7 cellular contexts compared by ENCODE assay signal in genomic region chr2:232633413-232634318, GRCh38. TPM values are rescaled to one million over a fixed set of nuclear protein-coding genes. Genes with fewer than 3 reads are reported as not detected.
A peak's percentile ranks its signal among the peaks of the same experiment; 100 is the strongest.
DNase-seq lines count a peak whose midpoint lies in the region; ATAC-seq and TF ChIP-seq lines count a peak whose summit lies in the region.

TSS of gene EFHD1 (plus strand) at chr2:232633604. CDS start at chr2:232633705, 101 bp downstream.

- H3K27ac ChIP-seq in GM23248 = no peak within 1 kb of the TSS

- TF ChIP-seq CTCF in fibroblast of mammary gland (conservative IDR thresholded peaks at IDR 0.05; ENCODE audit: control insufficient read depth, insufficient read depth, low read depth, low read length) = no peak

- no peaks in the 10 kb centered on the region for H3K9me2 ChIP-seq in GM23248 (ENCODE audit: insufficient read depth)

- peaks cover 29% of the 10 kb centered on the region for H3K27me3 Mint-ChIP-seq in activated T-helper 17 cell treated with anti-CD3 and anti-CD28 coated beads, Interleukin-2, amount 50 U/mL, for 72 hours

- H3K9ac ChIP-seq in GM23248 = no peak within 1 kb of the TSS

- no peaks in the 10 kb centered on the region for H3K36me3 Mint-ChIP-seq in activated T-helper 17 cell treated with anti-CD3 and anti-CD28 coated beads, Interleukin-2, amount 50 U/mL, for 72 hours (ENCODE audit: low read depth)
- H3K36me3 Mint-ChIP-seq in stimulated activated effector memory CD8-positive, alpha-beta T cell treated with anti-CD3 and anti-CD28 coated beads, Interleukin-12 subunit alpha, Interleukin-12 subunit beta, amount 100 ng/mL, for 72 hours = no peaks in the 10 kb centered on the region

- H3K4me1 Mint-ChIP-seq in activated T-helper 17 cell treated with anti-CD3 and anti-CD28 coated beads, Interleukin-2, amount 50 U/mL, for 72 hours = peaks cover 6% of the 10 kb centered on the region
- H3K4me1 Mint-ChIP-seq in stimulated activated effector memory CD8-positive, alpha-beta T cell treated with anti-CD3 and anti-CD28 coated beads, Interleukin-12 subunit alpha, Interleukin-12 subunit beta, amount 100 ng/mL, for 72 hours = peaks cover 6% of the 10 kb centered on the region

- no peaks in the 10 kb centered on the region for H3K79me2 ChIP-seq in GM23248 (ENCODE audit: insufficient read depth)

- DNase-seq in GM23248 (peak; percentile 50), NCI-H82 (lab: John Stamatoyannopoulos, UW) (peak; percentile 89), fibroblast of mammary gland (ENCODE audit: low read depth) (peak; percentile 17), myocyte (ENCODE audit: low read depth) (peak; percentile 43)
- peak; percentile 18 to 71 for DNase-seq in stimulated activated effector memory CD8-positive, alpha-beta T cell treated with anti-CD3 and anti-CD28 coated beads, Interleukin-12 subunit alpha, Interleukin-12 subunit beta, amount 100 ng/mL, for 72 hours (ENCODE audit: low spot score in 2 of 2)

- H2AFZ ChIP-seq in GM23248 = peak within 1 kb of the TSS; percentile 67

- 5% methylated on average over 58 to 72 of the region's 101 CpGs for WGBS in GM23248 (ENCODE audit: low coverage in 1 of 2, low lambda C conversion rate in 2 of 2, missing lambda C conversion rate in 2 of 2), 2 experiments

- ATAC-seq in activated T-helper 17 cell treated with anti-CD3 and anti-CD28 coated beads, Interleukin-2, amount 50 U/mL, for 72 hours (replicated peaks) = peak; percentile 78
- ATAC-seq in stimulated activated effector memory CD8-positive, alpha-beta T cell treated with anti-CD3 and anti-CD28 coated beads, Interleukin-12 subunit alpha, Interleukin-12 subunit beta, amount 100 ng/mL, for 72 hours = peak; percentile 89
- no peak for ATAC-seq in GM18868 (IDR thresholded peaks at IDR 0.05; ENCODE audit: unreplicated experiment)

- H3K4me3 Mint-ChIP-seq in activated T-helper 17 cell treated with anti-CD3 and anti-CD28 coated beads, Interleukin-2, amount 50 U/mL, for 72 hours = peak within 1 kb of the TSS; percentile 43
- peak within 1 kb of the TSS; percentile 41 for H3K4me3 Mint-ChIP-seq in stimulated activated effector memory CD8-positive, alpha-beta T cell treated with anti-CD3 and anti-CD28 coated beads, Interleukin-12 subunit alpha, Interleukin-12 subunit beta, amount 100 ng/mL, for 72 hours

- H3F3A ChIP-seq in GM23248 (ENCODE audit: insufficient read depth) = no peaks in the 10 kb centered on the region

- no peaks in the 10 kb centered on the region for H3K9me3 Mint-ChIP-seq in activated T-helper 17 cell treated with anti-CD3 and anti-CD28 coated beads, Interleukin-2, amount 50 U/mL, for 72 hours
- no peaks in the 10 kb centered on the region for H3K9me3 Mint-ChIP-seq in stimulated activated effector memory CD8-positive, alpha-beta T cell treated with anti-CD3 and anti-CD28 coated beads, Interleukin-12 subunit alpha, Interleukin-12 subunit beta, amount 100 ng/mL, for 72 hours

- no peaks in the 10 kb centered on the region for H3K4me1 ChIP-seq in GM23248 (ENCODE audit: insufficient read depth)

- H4K20me1 ChIP-seq in GM23248 (ENCODE audit: insufficient read depth) = no peaks in the 10 kb centered on the region

- in situ Hi-C loops in GM23248 (cut with MboI) = no loop called here

- no peaks in the 10 kb centered on the region for H3K9me3 ChIP-seq in GM23248 (ENCODE audit: low read depth)

- H3K4me2 ChIP-seq in GM23248 (ENCODE audit: unreplicated experiment) = peak within 1 kb of the TSS; percentile 64

- H3K36me3 ChIP-seq in GM23248 (ENCODE audit: low read depth) = no peaks in the 10 kb centered on the region

- H3K27ac Mint-ChIP-seq in activated T-helper 17 cell treated with anti-CD3 and anti-CD28 coated beads, Interleukin-2, amount 50 U/mL, for 72 hours = no peak within 1 kb of the TSS
- H3K27ac Mint-ChIP-seq in stimulated activated effector memory CD8-positive, alpha-beta T cell treated with anti-CD3 and anti-CD28 coated beads, Interleukin-12 subunit alpha, Interleukin-12 subunit beta, amount 100 ng/mL, for 72 hours = no peak within 1 kb of the TSS

- H3K27me3 ChIP-seq in GM23248 (replicated peaks; ENCODE audit: insufficient read depth) = peaks cover 69% of the 10 kb centered on the region

- H3K4me3 ChIP-seq in GM23248 (peak within 1 kb of the TSS; percentile 64), fibroblast of mammary gland (ENCODE audit: control insufficient read depth, low read depth, low read length) (peak within 1 kb of the TSS; percentile 39)

RNA-seq across cellular contexts. Expression of gene EFHD1, which starts in this region (rescaled TPM):
- total RNA-seq in GM23248 (2014; rRNA removed; shearing (Covaris generic)) = not detected in 2 replicates
- not detected in 2 replicates for polyA plus RNA-seq in GM23248 (2016; fragmentation: Nextera tagmentation; extraction: Ambion mirVana)
- total RNA-seq in activated T-helper 17 cell treated with anti-CD3 and anti-CD28 coated beads, Interleukin-2, amount 50 U/mL, for 72 hours = 1 to 10 TPM in 1 of 2 donors, under 1 TPM in 1; 0.71 to 1.1 TPM
- 0.29 TPM in 1 of 2 replicates, not detected in the other for total RNA-seq in myocyte
- polyA plus RNA-seq in myocyte (2012) = 0.72 TPM

Comparison
In these comparisons a context has a peak if more than half of its experiments do, and no peak if none do; other contexts are left out.
1. Peak in DNase-seq, H3K4me3 ChIP-seq and H3K4me2 ChIP-seq in GM23248; RNA of the gene not detected or under 1 TPM.
2. Peak in DNase-seq in myocyte; RNA of the gene not detected or under 1 TPM.
3. DNase-seq: peak in every context shown above with its lines; median percentile 89 in NCI-H82; 50 in GM23248; 44 in stimulated activated effector memory CD8-positive, alpha-beta T cell treated with anti-CD3 and anti-CD28 coated beads, Interleukin-12 subunit alpha, Interleukin-12 subunit beta, amount 100 ng/mL, for 72 hours; 43 in myocyte; 17 in fibroblast of mammary gland.